ENCODE assay signal across 21 cellular contexts in genomic region chr15:88609344-88609743, GRCh38.
"Had no signal": no experiment of that assay in that cellular context is flagged by ENCODE, and none has a peak within 500 bp of the region (broad histone marks: within the 10 kb centered on the region; RNA-seq: fewer than 3 reads in every experiment).

No MANE protein-coding gene starts in this region.

- ATAC-seq: activated CD4-positive, CD25-positive, alpha-beta regulatory T cell treated with anti-CD3 and anti-CD28 coated beads, Interleukin-2, amount 50 U/mL, for 24 hours; body of pancreas; heart right ventricle; left colon; stimulated activated memory B cell treated with anti-CD40 and anti-IgM and Interleukin-4, amounts not matched to agents 10 μg/mL and 1 μg/mL and 100 μg/mL, for 72 hours had no signal

- H3K36me3 ChIP-seq: heart right ventricle, sigmoid colon, stomach, suprapubic skin, tibial nerve had no signal

- H3K9me3 ChIP-seq: body of pancreas, heart right ventricle, sigmoid colon, stomach, suprapubic skin, tibial nerve had no signal

- H3K36me3 Mint-ChIP-seq: memory B cell; stimulated activated memory B cell treated with anti-CD40 and anti-IgM and Interleukin-4, amounts not matched to agents 10 μg/mL and 1 μg/mL and 100 μg/mL, for 72 hours had no signal

- DNase-seq: activated CD4-positive, alpha-beta memory T cell treated with anti-CD3 and anti-CD28 coated beads, Interleukin-2, amount 10 ng/mL, durations not matched to agents 7 days and 5 days; activated gamma-delta T cell treated with Interleukin-2 at 50 U/mL for 16 hours; body of pancreas; erythroblast; foreskin fibroblast; heart right ventricle; left colon; posterior cingulate gyrus; sigmoid colon; stimulated activated CD4-positive, alpha-beta T cell treated with anti-CD3 and anti-CD28 coated beads, Interleukin-15, amount 100 ng/mL, for 24 hours; stomach had no signal

- H3K4me3 ChIP-seq: body of pancreas, heart right ventricle, sigmoid colon, smooth muscle cell, stomach, suprapubic skin, tibial nerve had no signal

- H3K27ac Mint-ChIP-seq: activated CD4-positive, alpha-beta memory T cell treated with anti-CD3 and anti-CD28 coated beads, Interleukin-2, amount 10 ng/mL, durations not matched to agents 7 days and 5 days; activated CD4-positive, alpha-beta T cell treated with anti-CD3 and anti-CD28 coated beads, Interleukin-2, amount 10 ng/mL, durations not matched to agents 24 days and 14 days; activated naive CD4-positive, alpha-beta T cell treated with anti-CD3 and anti-CD28 coated beads, Interleukin-2, amount 50 U/mL, for 24 hours; activated T-helper 1 cell treated with anti-CD3 and anti-CD28 coated beads, Interleukin-12 subunit alpha, Interleukin-12 subunit beta, Interleukin-2, Interleukin-4 antibody, amounts not matched to agents 30 ng/mL and 10 ng/mL and 1 ng/mL, durations not matched to agents 14 hours and 24 hours and 36 hours; memory B cell; nephron; stimulated activated memory B cell treated with anti-CD40 and anti-IgM and Interleukin-4, amounts not matched to agents 10 μg/mL and 1 μg/mL and 100 μg/mL, for 72 hours had no signal

- H3K4me3 Mint-ChIP-seq: activated CD4-positive, alpha-beta memory T cell treated with anti-CD3 and anti-CD28 coated beads, Interleukin-2, amount 10 ng/mL, durations not matched to agents 7 days and 5 days; activated CD4-positive, alpha-beta T cell treated with anti-CD3 and anti-CD28 coated beads, Interleukin-2, amount 10 ng/mL, durations not matched to agents 24 days and 14 days; activated naive CD4-positive, alpha-beta T cell treated with anti-CD3 and anti-CD28 coated beads, Interleukin-2, amount 50 U/mL, for 24 hours; activated T-helper 1 cell treated with anti-CD3 and anti-CD28 coated beads, Interleukin-12 subunit alpha, Interleukin-12 subunit beta, Interleukin-2, Interleukin-4 antibody, amounts not matched to agents 30 ng/mL and 10 ng/mL and 1 ng/mL, durations not matched to agents 14 hours and 24 hours and 36 hours; memory B cell; nephron; stimulated activated memory B cell treated with anti-CD40 and anti-IgM and Interleukin-4, amounts not matched to agents 10 μg/mL and 1 μg/mL and 100 μg/mL, for 72 hours had no signal

- H3K9me3 Mint-ChIP-seq: activated CD4-positive, alpha-beta memory T cell treated with anti-CD3 and anti-CD28 coated beads, Interleukin-2, amount 10 ng/mL, durations not matched to agents 7 days and 5 days; activated CD4-positive, alpha-beta T cell treated with anti-CD3 and anti-CD28 coated beads, Interleukin-2, amount 10 ng/mL, durations not matched to agents 24 days and 14 days; activated T-helper 1 cell treated with anti-CD3 and anti-CD28 coated beads, Interleukin-12 subunit alpha, Interleukin-12 subunit beta, Interleukin-2, Interleukin-4 antibody, amounts not matched to agents 30 ng/mL and 10 ng/mL and 1 ng/mL, durations not matched to agents 14 hours and 24 hours and 36 hours; memory B cell; nephron; stimulated activated memory B cell treated with anti-CD40 and anti-IgM and Interleukin-4, amounts not matched to agents 10 μg/mL and 1 μg/mL and 100 μg/mL, for 72 hours had no signal
